ENCODE assay signal across 17 cellular contexts in the genomic region with DNA sequence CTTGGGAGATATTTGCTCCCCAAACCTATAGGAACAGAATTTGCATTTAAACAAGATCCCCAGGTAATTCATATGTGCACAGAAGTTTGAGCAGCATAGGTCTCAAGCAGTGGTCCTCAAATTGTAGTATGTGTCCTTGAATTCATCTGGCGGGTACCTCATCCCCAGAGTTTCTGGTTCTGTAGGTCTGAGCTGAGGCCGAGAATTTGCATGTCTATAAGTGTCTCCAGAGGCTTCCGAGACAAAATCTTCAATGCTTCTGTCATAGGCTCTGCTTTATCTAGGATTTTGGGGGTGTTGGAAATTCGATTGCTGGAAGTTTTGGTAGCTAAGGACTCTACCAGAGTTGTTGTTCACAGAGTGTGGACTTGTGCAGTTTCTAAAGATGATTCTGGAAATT.
"Had no signal": no experiment of that assay in that cellular context is flagged by ENCODE, and none has a peak within 500 bp of the region (broad histone marks: within the 10 kb centered on the region; RNA-seq: fewer than 3 reads in every experiment).

No MANE protein-coding gene starts in this region.

- H3K9me3 ChIP-seq: esophagus muscularis mucosa, gastroesophageal sphincter, heart left ventricle, left lung, lower lobe of right lung had no signal

- DNase-seq: dermis blood vessel endothelial cell; dorsolateral prefrontal cortex; effector CD4-positive, alpha-beta T cell; effector memory CD4-positive, alpha-beta T cell; foreskin keratinocyte; heart left ventricle; hypothalamus; left cardiac atrium; left lung; left ventricle myocardium superior; lower lobe of right lung; mesenchymal stem cell; midbrain had no signal

- H3K27me3 ChIP-seq: foreskin keratinocyte, gastroesophageal sphincter, hepatocyte, left lung had no signal

- H2AFZ ChIP-seq: hepatocyte had no signal

- ATAC-seq: foreskin keratinocyte, gastroesophageal sphincter, heart left ventricle, left cardiac atrium, left lung, left ventricle myocardium superior, lower lobe of right lung had no signal

- H3K79me2 ChIP-seq: hepatocyte had no signal

- H3K4me1 ChIP-seq: esophagus muscularis mucosa, foreskin keratinocyte, gastroesophageal sphincter, heart left ventricle, left lung, lower lobe of right lung had no signal

- H3K4me2 ChIP-seq: hepatocyte had no signal

- H3K27ac ChIP-seq: coronary artery, dorsolateral prefrontal cortex, esophagus muscularis mucosa, foreskin keratinocyte, gastroesophageal sphincter, heart left ventricle, hepatocyte, left lung, lower lobe of right lung had no signal

- H3K4me3 ChIP-seq: coronary artery, dorsolateral prefrontal cortex, esophagus muscularis mucosa, gastroesophageal sphincter, heart left ventricle, hepatocyte, left lung, lower lobe of right lung had no signal

- H3K36me3 ChIP-seq: esophagus muscularis mucosa, gastroesophageal sphincter, heart left ventricle, left lung, lower lobe of right lung had no signal
